Comparison of ENCODE assay signal across 8 cellular contexts in genomic region chr11:45021692-45022130, GRCh38.
DNase-seq lines count a peak whose midpoint lies in the region; ATAC-seq lines count a peak whose summit lies in the region.

No MANE protein-coding gene starts in this region.

- H3K36me3 Mint-ChIP-seq in effector memory CD8-positive, alpha-beta T cell (ENCODE audit: insufficient read depth) = peaks cover 2% of the 10 kb centered on the region

- ATAC-seq in HG03439 (IDR thresholded peaks at IDR 0.05; ENCODE audit: unreplicated experiment) = no peak
- ATAC-seq in effector memory CD8-positive, alpha-beta T cell (replicated peaks) = no peak

- no peaks in the 10 kb centered on the region for H3K36me3 ChIP-seq in mesendoderm (ENCODE audit: control insufficient read depth, insufficient read depth, low read length)

- H3K79me1 ChIP-seq in mesendoderm (ENCODE audit: low read length) = no peaks in the 10 kb centered on the region

- no peak overlapping the region for H4K5ac ChIP-seq in mesendoderm (ENCODE audit: low read length)

- H3K27ac Mint-ChIP-seq in effector memory CD8-positive, alpha-beta T cell = no peak overlapping the region

- no peaks in the 10 kb centered on the region for H3K27me3 ChIP-seq in mesendoderm (ENCODE audit: insufficient read depth, low read length, poor library complexity)

- no peaks in the 10 kb centered on the region for H3K79me2 ChIP-seq in mesendoderm (ENCODE audit: control insufficient read depth, insufficient read depth, low read length)

- H3K4ac ChIP-seq in mesendoderm (ENCODE audit: low read depth, low read length) = no peak overlapping the region

- H3K56ac ChIP-seq in mesendoderm (ENCODE audit: low read length) = no peak overlapping the region

- H3K23ac ChIP-seq in mesendoderm (ENCODE audit: low read length) = no peak overlapping the region

- H3K27me3 Mint-ChIP-seq in effector memory CD8-positive, alpha-beta T cell = peaks cover 20 to 26% of the 10 kb centered on the region in 2 donors

- peaks cover 11 to 13% of the 10 kb centered on the region in 2 donors for H3K4me1 Mint-ChIP-seq in effector memory CD8-positive, alpha-beta T cell (ENCODE audit: low read depth in 2 of 2)

- H3K4me1 ChIP-seq in mesendoderm (ENCODE audit: control insufficient read depth, low read depth, low read length) = no peaks in the 10 kb centered on the region

- H2BK15ac ChIP-seq in mesendoderm (replicated peaks; ENCODE audit: low read depth) = no peak overlapping the region

- H4K8ac ChIP-seq in mesendoderm (ENCODE audit: low read depth, low read length) = no peak overlapping the region

- H2AK5ac ChIP-seq in mesendoderm (ENCODE audit: low read length) = no peak overlapping the region

- DNase-seq in AG08395 (ENCODE audit: low spot score) (peak; percentile 81), M059J (ENCODE audit: low read depth) (peak; percentile 86), dermis microvascular lymphatic vessel endothelial cell (ENCODE audit: low read depth in 2 of 2) (peak; percentile 9 to 28), mesendoderm (peak; percentile 37), NCI-H526 treated with DMSO at 0.1 percent for 48 hours (lab: John Stamatoyannopoulos, UW) (no peak)
- DNase-seq in activated CD4-positive, alpha-beta T cell treated with anti-CD3 and anti-CD28 coated beads, Interleukin-2, amount 50 U/mL, for 48 hours = no peak
- no peak for DNase-seq in effector memory CD8-positive, alpha-beta T cell

- H3K4me2 ChIP-seq in mesendoderm (ENCODE audit: low read length) = no peak overlapping the region

- no CpG with 5 or more reads among the region's 9 CpGs for WGBS in mesendoderm (ENCODE audit: extremely low coverage, insufficient coverage, low lambda C conversion rate)

- no peak overlapping the region for H2BK5ac ChIP-seq in mesendoderm (ENCODE audit: low read length)

- no peak overlapping the region for H3K4me3 Mint-ChIP-seq in effector memory CD8-positive, alpha-beta T cell

- H3K27ac ChIP-seq in mesendoderm (ENCODE audit: low read depth, low read length) = no peak overlapping the region

- H3K9me3 Mint-ChIP-seq in effector memory CD8-positive, alpha-beta T cell = peaks cover 0 to 2% of the 10 kb centered on the region in 2 donors

- H3K18ac ChIP-seq in mesendoderm (ENCODE audit: low read length) = no peak overlapping the region

- H3K9ac ChIP-seq in mesendoderm (ENCODE audit: low read length) = no peak overlapping the region

- H3K4me3 ChIP-seq in mesendoderm (ENCODE audit: low read length) = no peak overlapping the region

- H2BK120ac ChIP-seq in mesendoderm (ENCODE audit: low read depth, low read length) = no peak overlapping the region

Comparison
In these comparisons a context has a peak if more than half of its experiments do, and no peak if none do; other contexts are left out.
1. DNase-seq: peak in AG08395 (single experiment), M059J (single experiment), dermis microvascular lymphatic vessel endothelial cell (2 of 2) and mesendoderm (single experiment); none in NCI-H526 treated with DMSO at 0.1 percent for 48 hours (single experiment), activated CD4-positive, alpha-beta T cell treated with anti-CD3 and anti-CD28 coated beads, Interleukin-2, amount 50 U/mL, for 48 hours (0 of 2) and effector memory CD8-positive, alpha-beta T cell (0 of 3).